8 cellular contexts compared by ENCODE assay signal in the genomic region with DNA sequence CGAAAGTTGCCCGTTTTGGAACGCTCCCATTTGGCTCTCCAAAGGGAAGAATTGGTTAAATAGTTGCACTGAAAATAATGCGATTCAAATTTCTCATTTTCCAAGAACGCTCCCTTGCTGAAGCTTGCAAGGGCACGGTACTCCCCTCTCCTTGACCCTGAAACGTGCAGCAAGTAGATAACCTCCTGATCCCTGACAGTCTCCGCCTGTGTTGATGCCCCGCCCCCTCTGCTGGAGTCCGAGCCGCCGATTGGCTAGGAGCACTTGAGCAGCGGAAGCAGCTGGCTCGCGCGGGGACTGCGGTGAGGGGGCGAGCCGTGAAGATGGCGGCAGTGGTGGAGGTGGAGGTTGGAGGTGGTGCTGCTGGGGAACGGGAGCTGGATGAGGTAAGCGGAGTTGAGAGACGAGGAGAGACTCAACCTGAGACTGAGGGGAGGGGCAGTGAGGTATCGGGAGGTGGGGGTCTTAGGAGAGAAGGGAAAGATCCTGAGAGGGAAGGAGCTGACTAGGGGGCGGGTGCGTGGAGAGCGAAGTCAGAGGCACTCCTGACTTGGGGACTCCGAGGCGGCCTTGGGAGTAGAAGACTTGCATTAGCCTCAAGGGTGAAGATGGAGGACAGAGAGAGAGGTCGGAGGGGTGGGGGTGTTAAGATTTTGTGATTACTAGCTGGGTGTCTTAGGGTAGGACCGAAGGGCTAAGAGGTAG. TPM values are rescaled to one million over a fixed set of nuclear protein-coding genes. Genes with fewer than 3 reads are reported as not detected.
A peak's percentile ranks its signal among the peaks of the same experiment; 100 is the strongest.
DNase-seq lines count a peak whose midpoint lies in the region; ATAC-seq and TF ChIP-seq lines count a peak whose summit lies in the region.

TSS of gene RNF121 (plus strand) at position 308 of the 705 bp plus-strand sequence. CDS start at position 324, 16 bp downstream.

- peak within 1 kb of the TSS; percentile 98 for H3K4me2 ChIP-seq in SU-DHL-6 (ENCODE audit: low read depth, low read length, poor library complexity, severe bottlenecking)
- H3K4me2 ChIP-seq in parathyroid adenoma (ENCODE audit: low read length): peak within 1 kb of the TSS; percentile 87

- no peak for TF ChIP-seq EP300 in transverse colon (IDR thresholded peaks at IDR 0.05; ENCODE audit: low read depth)

- WGBS in transverse colon (ENCODE audit: low coverage in 1 of 2), 2 donors: 1% methylated on average over 12 to 31 of the region's 31 CpGs

- in situ Hi-C loops in transverse colon (cut with MboI; ENCODE audit: low pct_ligation_motif_present in 1 of 4, low pct_unique_long_range_greater_than_20kb in 1 of 4, low sequenced_read_pairs in 3 of 4): no loop called here

- H3K4me1 ChIP-seq in parathyroid adenoma (peaks cover 4% of the 10 kb centered on the region), transverse colon (peaks cover 13 to 37% (median 18%) of the 10 kb centered on the region in 4 donors)

- peak; percentile 70 for TF ChIP-seq POLR2A in transverse colon (IDR thresholded peaks at IDR 0.05)

- H3K36me3 ChIP-seq in SU-DHL-6 (ENCODE audit: low read length): no peaks in the 10 kb centered on the region
- H3K36me3 ChIP-seq in parathyroid adenoma (ENCODE audit: control insufficient read depth, insufficient read depth, low read length): no peaks in the 10 kb centered on the region
- no peaks in the 10 kb centered on the region for H3K36me3 ChIP-seq in transverse colon

- H3K4me3 ChIP-seq in SU-DHL-6 (ENCODE audit: insufficient read depth, low read length, poor library complexity, severe bottlenecking) (peak within 1 kb of the TSS; percentile 82), parathyroid adenoma (ENCODE audit: low read depth, low read length) (peak within 1 kb of the TSS; percentile 93), transverse colon (peak within 1 kb of the TSS; percentile 60 to 88 (median 73))

- H3K9ac ChIP-seq in SU-DHL-6 (ENCODE audit: low read length) (peak within 1 kb of the TSS; percentile 82), parathyroid adenoma (peak within 1 kb of the TSS; percentile 19)

- peak; percentile 89 for DNase-seq in GM10266 (ENCODE audit: extremely low spot score)
- peak; percentile 90 for DNase-seq in NCI-H128 (lab: John Stamatoyannopoulos, UW; ENCODE audit: unreplicated experiment)
- DNase-seq in activated naive CD8-positive, alpha-beta T cell treated with anti-CD3 and anti-CD28 coated beads, Interleukin-2, amount 50 U/mL, for 16 hours (ENCODE audit: low read depth, low spot score): peak; percentile 98
- peak; percentile 98 for DNase-seq in Right ventricle myocardium superior
- DNase-seq in transverse colon: peak; percentile 98

- peak; percentile 87 for ATAC-seq in HG02678 (IDR thresholded peaks at IDR 0.05; ENCODE audit: unreplicated experiment)
- ATAC-seq in Right ventricle myocardium superior (ENCODE audit: poor library complexity): peak; percentile 99

- intact Hi-C loops in Right ventricle myocardium superior (cut with DNase I) (no loop called here), transverse colon (cut with DNase I; ENCODE audit: low total_unique reads) (no loop called here)

- no peaks in the 10 kb centered on the region for H3K27me3 ChIP-seq in SU-DHL-6 (ENCODE audit: low read length)
- H3K27me3 ChIP-seq in parathyroid adenoma (ENCODE audit: control insufficient read depth, insufficient read depth, low read length): no peaks in the 10 kb centered on the region
- no peaks in the 10 kb centered on the region for H3K27me3 ChIP-seq in transverse colon

- H3K9me3 ChIP-seq in SU-DHL-6 (ENCODE audit: insufficient read depth, low read length) (no peaks in the 10 kb centered on the region), parathyroid adenoma (ENCODE audit: control insufficient read depth, low read length) (no peaks in the 10 kb centered on the region), transverse colon (no peaks in the 10 kb centered on the region)

- H4K20me1 ChIP-seq in SU-DHL-6 (ENCODE audit: low read depth, low read length): no peaks in the 10 kb centered on the region

- H3K27ac ChIP-seq in SU-DHL-6 (ENCODE audit: low read depth, low read length) (peak within 1 kb of the TSS; percentile 92), parathyroid adenoma (peak within 1 kb of the TSS; percentile 82), transverse colon (peak within 1 kb of the TSS; percentile 82 to 92 (median 89))

- no peaks in the 10 kb centered on the region for H3K9me2 ChIP-seq in SU-DHL-6 (replicated peaks; ENCODE audit: insufficient read depth, low read length)

- TF ChIP-seq CTCF in GM10266 (IDR thresholded peaks at IDR 0.05; ENCODE audit: control insufficient read depth, insufficient read depth, low read depth, missing control alignments) (no peak), SU-DHL-6 (IDR thresholded peaks at IDR 0.05; ENCODE audit: insufficient read depth, low read length, poor library complexity, severe bottlenecking) (no peak), parathyroid adenoma (IDR thresholded peaks at IDR 0.05) (no peak), transverse colon (IDR thresholded peaks at IDR 0.05) (no peak)

- H2AFZ ChIP-seq in SU-DHL-6 (ENCODE audit: low read depth, low read length, severe bottlenecking) (peak within 1 kb of the TSS; percentile 72), parathyroid adenoma (peak within 1 kb of the TSS; percentile 92)

- H3K79me2 ChIP-seq in SU-DHL-6 (ENCODE audit: insufficient read depth, low read length) (peaks cover 61% of the 10 kb centered on the region), parathyroid adenoma (peaks cover 19% of the 10 kb centered on the region)

- 0 out of 2 replicates have a peak, but pooled peaks cover 3% of the 10 kb centered on the region for H3F3A ChIP-seq in SU-DHL-6 (ENCODE audit: insufficient read depth)

RNA-seq across cellular contexts. Expression of gene RNF121, which starts in this region (rescaled TPM):
- total RNA-seq in Right ventricle myocardium superior (18.4 TPM), transverse colon (10 to 100 TPM in 3 of 4 donors, 1 to 10 TPM in 1; 9.7 to 38.6 (median 31.4) TPM)

Comparison
In these comparisons a context has a peak if more than half of its experiments do, and no peak if none do; other contexts are left out.
1. Peak in every context shown above with its lines: DNase-seq, ATAC-seq, H3K4me3 ChIP-seq and H3K27ac ChIP-seq.